Comparison of ENCODE assay signal across 11 cellular contexts in genomic region chr17:76687278-76688164, GRCh38. TPM values are rescaled to one million over a fixed set of nuclear protein-coding genes. Genes with fewer than 3 reads are reported as not detected.
DNase-seq lines count a peak whose midpoint lies in the region; ATAC-seq and TF ChIP-seq lines count a peak whose summit lies in the region.
"Had no signal": no experiment of that assay in that cellular context is flagged by ENCODE, and none has a peak within 500 bp of the region (broad histone marks: within the 10 kb centered on the region; RNA-seq: fewer than 3 reads in every experiment).

No MANE protein-coding gene starts in this region.

- H3K4me3 ChIP-seq in body of pancreas = no peak overlapping the region
- H3K4me3 ChIP-seq in right cardiac atrium (ENCODE audit: low read length) = no peak overlapping the region
- no peak overlapping the region for H3K4me3 ChIP-seq in aorta (ENCODE audit: low read length in 2 of 2)

- 80 to 85% methylated on average over 26 of the region's 26 CpGs for WGBS in body of pancreas, 2 donors
- 35% methylated on average over 26 of the region's 26 CpGs for WGBS in right cardiac atrium
- 22 to 23% methylated on average over 25 to 26 of the region's 26 CpGs for WGBS in aorta, 2 donors

- intact Hi-C loops in body of pancreas (cut with DNase I) = no loop called here
- intact Hi-C loops in right cardiac atrium (cut with DNase I) = no loop called here
- intact Hi-C loops in posterior vena cava (cut with DNase I) = no loop called here
- intact Hi-C loops in aorta (cut with DNase I) = loop anchor here in 1 of 2 donors (2.0 kb wide), 1 partner anchor 27 kb away; no protein-coding TSS in a partner anchor

- H3K9me3 ChIP-seq in body of pancreas (no peaks in the 10 kb centered on the region), right cardiac atrium (ENCODE audit: control insufficient read depth, low read length) (no peaks in the 10 kb centered on the region), aorta (ENCODE audit: control insufficient read depth, low read length) (no peaks in the 10 kb centered on the region)

- peak; percentile 21 for ATAC-seq in body of pancreas
- peak; percentile 66 to 71 for ATAC-seq in right cardiac atrium
- peak; percentile 81 for ATAC-seq in aorta (ENCODE audit: low FRiP score)
- no peak for ATAC-seq in GM21737 (IDR thresholded peaks at IDR 0.05; ENCODE audit: unreplicated experiment)
- ATAC-seq in GM19455 (IDR thresholded peaks at IDR 0.05; ENCODE audit: unreplicated experiment) = no peak
- ATAC-seq: activated CD8-positive, alpha-beta T cell treated with anti-CD3 and anti-CD28 coated beads for 36 hours; activated naive CD8-positive, alpha-beta T cell treated with anti-CD3 and anti-CD28 coated beads, Interleukin-2, amount 50 U/mL, for 24 hours had no signal

- no peak for TF ChIP-seq POLR2A in body of pancreas (IDR thresholded peaks at IDR 0.05)

- peak in 2 of 4 donors; percentile 45 to 60 for DNase-seq in body of pancreas
- peak; percentile 86 to 95 (median 91) for DNase-seq in right cardiac atrium
- DNase-seq in posterior vena cava (ENCODE audit: low spot score) = peak; percentile 94
- DNase-seq in aorta = peak; percentile 83 to 84
- no peak for DNase-seq in DMS79 (lab: John Stamatoyannopoulos, UW)
- DNase-seq: activated CD8-positive, alpha-beta T cell treated with anti-CD3 and anti-CD28 coated beads for 36 hours; activated naive CD8-positive, alpha-beta T cell treated with anti-CD3 and anti-CD28 coated beads, Interleukin-2, amount 50 U/mL, for 24 hours; foreskin melanocyte; naive B cell had no signal

- H3K27me3 ChIP-seq in body of pancreas (no peaks in the 10 kb centered on the region), right cardiac atrium (ENCODE audit: control insufficient read depth, insufficient read depth) (no peaks in the 10 kb centered on the region), aorta (ENCODE audit: control insufficient read depth in 1 of 2, insufficient read depth in 2 of 2, low read length in 1 of 2) (no peaks in the 10 kb centered on the region)

- TF ChIP-seq CTCF in body of pancreas (IDR thresholded peaks at IDR 0.05) = no peak

- H3K4me1 ChIP-seq in body of pancreas = peaks cover 15% of the 10 kb centered on the region
- peaks cover 50% of the 10 kb centered on the region for H3K4me1 ChIP-seq in right cardiac atrium (ENCODE audit: control insufficient read depth, insufficient read depth, low read length)
- H3K4me1 ChIP-seq in aorta (ENCODE audit: control insufficient read depth in 1 of 2, insufficient read depth in 2 of 2, low read length in 2 of 2) = no peaks in the 10 kb centered on the region

- H3K36me3 ChIP-seq in body of pancreas (replicated peaks in 1 of 2; ENCODE audit: insufficient read depth in 1 of 2, low read depth in 2 of 2) = no peaks in the 10 kb centered on the region
- no peaks in the 10 kb centered on the region for H3K36me3 ChIP-seq in aorta (ENCODE audit: control insufficient read depth in 1 of 2, insufficient read depth in 2 of 2, low read length in 1 of 2)

- peak overlapping the region; percentile 25 to 65 (median 60) for H3K27ac ChIP-seq in body of pancreas
- peak overlapping the region; percentile 89 for H3K27ac ChIP-seq in right cardiac atrium (ENCODE audit: low read length)
- H3K27ac ChIP-seq in aorta (ENCODE audit: low read depth in 1 of 2, low read length in 2 of 2) = peak overlapping the region; percentile 56 to 62

RNA-seq across cellular contexts. Expression of gene MXRA7, which starts 23.2 kb away (rescaled TPM):
- total RNA-seq in body of pancreas = 10 to 100 TPM; 71.9 to 87.4 TPM
- total RNA-seq in right cardiac atrium = 100 to 1,000 TPM; 461 to 558 (median 512) TPM
- 473 TPM for polyA plus RNA-seq in right cardiac atrium
- total RNA-seq in posterior vena cava = 100 to 1,000 TPM; 343 to 428 TPM
- total RNA-seq in aorta = 100 to 1,000 TPM; 256 to 262 TPM
- polyA plus RNA-seq in aorta = 100 to 1,000 TPM; 357 to 465 TPM

RNA-seq across cellular contexts. Expression of gene JMJD6, which starts 38.9 kb away (rescaled TPM):
- 10 to 100 TPM; 15.2 to 20.0 TPM for total RNA-seq in body of pancreas
- total RNA-seq in right cardiac atrium = 10 to 100 TPM; 44.7 to 58.8 (median 57.2) TPM
- polyA plus RNA-seq in right cardiac atrium = 36.7 TPM
- 10 to 100 TPM; 32.1 to 43.0 TPM for total RNA-seq in posterior vena cava
- 10 to 100 TPM; 36.5 to 55.4 TPM for total RNA-seq in aorta
- 10 to 100 TPM; 29.3 to 82.5 TPM for polyA plus RNA-seq in aorta

RNA-seq across cellular contexts. Expression of gene METTL23, which starts 39.1 kb away (rescaled TPM):
- total RNA-seq in body of pancreas (10 to 100 TPM; 25.9 to 44.2 TPM), right cardiac atrium (10 to 100 TPM; 24.1 to 28.5 (median 25.6) TPM), posterior vena cava (10 to 100 TPM; 23.3 to 25.6 TPM), aorta (10 to 100 TPM; 26.8 to 27.9 TPM)
- polyA plus RNA-seq in right cardiac atrium (32.5 TPM), aorta (10 to 100 TPM; 28.5 to 37.5 TPM)

RNA-seq across cellular contexts. Expression of gene ST6GALNAC1, which starts 44.0 kb away (rescaled TPM):
- 10 to 100 TPM in 1 of 2 donors, 1 to 10 TPM in 1; 9.3 to 13.5 TPM for total RNA-seq in body of pancreas
- 1 to 10 TPM; 2.4 to 5.0 (median 3.2) TPM for total RNA-seq in right cardiac atrium
- polyA plus RNA-seq in right cardiac atrium = 2.5 TPM
- 1 to 10 TPM; 2.0 to 2.3 TPM for total RNA-seq in posterior vena cava
- total RNA-seq in aorta = 1 to 10 TPM; 1.1 to 2.3 TPM
- polyA plus RNA-seq in aorta = 1 to 10 TPM; 1.6 to 9.4 TPM
- total RNA-seq: activated CD8-positive, alpha-beta T cell treated with anti-CD3 and anti-CD28 coated beads for 36 hours had no signal

RNA-seq across cellular contexts. Expression of gene SRSF2, which starts 49.6 kb away (rescaled TPM):
- total RNA-seq in body of pancreas = 100 to 1,000 TPM; 258 to 301 TPM
- 100 to 1,000 TPM in 1 of 4 donors, 10 to 100 TPM in 3; 79.0 to 113 (median 91.3) TPM for total RNA-seq in right cardiac atrium
- 82.5 TPM for polyA plus RNA-seq in right cardiac atrium
- 100 to 1,000 TPM; 120 to 133 TPM for total RNA-seq in posterior vena cava
- total RNA-seq in aorta = 100 to 1,000 TPM; 133 to 134 TPM
- polyA plus RNA-seq in aorta = 100 to 1,000 TPM in 1 of 2 donors, 10 to 100 TPM in 1; 64.4 to 152 TPM

Comparison
In these comparisons a context has a peak if more than half of its experiments do, and no peak if none do; other contexts are left out.
1. ATAC-seq: peak in body of pancreas (single experiment), right cardiac atrium (2 of 2) and aorta (single experiment); none in GM21737 (single experiment) and GM19455 (single experiment).
2. Peak in every context shown above with its lines, with median percentiles within 50 percentile points of each other: H3K27ac ChIP-seq.